ENCODE assay signal across 1 cellular context in genomic region chr6:117493470-117493869, GRCh38.
TF ChIP-seq lines count a peak whose summit lies in the region.

No MANE protein-coding gene starts in this region.

TF ChIP-seq in GM12878, 131 proteins besides CTCF, POLR2A, EP300 and RAD21:
- TF ChIP-seq JUNB (IDR thresholded peaks at IDR 0.05) (no peak), LARP7 (IDR thresholded peaks at IDR 0.05) (no peak), ETV6 (conservative IDR thresholded peaks at IDR 0.05 in 1 of 2, IDR thresholded peaks at IDR 0.05 in 1 of 2; ENCODE audit: borderline replicate concordance in 1 of 2, low read depth in 1 of 2) (no peak), SUPT20H (IDR thresholded peaks at IDR 0.05; ENCODE audit: borderline replicate concordance, control insufficient read depth, low read depth, low read length) (no peak)
TF ChIP-seq in GM12878: peak in this region for 0.
